23 cellular contexts compared by ENCODE assay signal in genomic region chr7:1995426-1995825, GRCh38.
"Had no signal": no experiment of that assay in that cellular context is flagged by ENCODE, and none has a peak within 500 bp of the region (broad histone marks: within the 10 kb centered on the region; RNA-seq: fewer than 3 reads in every experiment).

No MANE protein-coding gene starts in this region.

- H3K36me3 ChIP-seq: adrenal gland, ascending aorta, brain microvascular endothelial cell, lower lobe of right lung, thoracic aorta, vagina had no signal

- H3K27me3 ChIP-seq: adrenal gland, ascending aorta, brain microvascular endothelial cell, vagina had no signal

- H3K9me3 ChIP-seq: adrenal gland, ascending aorta, lower lobe of right lung, thoracic aorta, vagina had no signal

- H3K4me3 ChIP-seq: adrenal gland, ascending aorta, lower lobe of right lung, thoracic aorta, vagina had no signal

- ATAC-seq: activated CD4-positive, alpha-beta T cell treated with anti-CD3 and anti-CD28 coated beads for 36 hours; left lobe of liver; lower lobe of right lung; sciatic nerve had no signal

- H3K4me1 ChIP-seq: ascending aorta, lower lobe of right lung had no signal

- DNase-seq: activated B cell treated with CpG ODN at 0.5 μM for 24 hours; activated CD4-positive, alpha-beta T cell treated with anti-CD3 and anti-CD28 coated beads for 36 hours; activated CD4-positive, alpha-beta T cell treated with anti-CD3 and anti-CD28 coated beads, Interleukin-2, amount 50 U/mL, for 4 hours; activated CD8-positive, alpha-beta memory T cell treated with anti-CD3 and anti-CD28 coated beads for 24 hours; activated CD8-positive, alpha-beta memory T cell treated with anti-CD3 and anti-CD28 coated beads, Interleukin-2, amount 50 U/mL, for 4 hours; activated naive CD4-positive, alpha-beta T cell; activated T-cell treated with anti-CD3 and anti-CD28 coated beads, Interleukin-2, amount 50 U/mL, for 24 hours; adrenal gland; brain microvascular endothelial cell; caudate nucleus; effector CD4-positive, alpha-beta T cell; lower lobe of right lung; mesendoderm; naive B cell; occipital lobe; small intestine; stimulated activated CD4-positive, alpha-beta T cell treated with anti-CD3 and anti-CD28 coated beads, Interleukin-15, amount 100 ng/mL, for 24 hours; stimulated activated naive CD4-positive, alpha-beta T cell treated with Interleukin-2 at 50 U/mL for 16 hours had no signal

- H3K27ac ChIP-seq: adrenal gland, ascending aorta, brain microvascular endothelial cell, lower lobe of right lung, thoracic aorta, vagina had no signal
